ENCODE assay signal across 20 cellular contexts in the genomic region with DNA sequence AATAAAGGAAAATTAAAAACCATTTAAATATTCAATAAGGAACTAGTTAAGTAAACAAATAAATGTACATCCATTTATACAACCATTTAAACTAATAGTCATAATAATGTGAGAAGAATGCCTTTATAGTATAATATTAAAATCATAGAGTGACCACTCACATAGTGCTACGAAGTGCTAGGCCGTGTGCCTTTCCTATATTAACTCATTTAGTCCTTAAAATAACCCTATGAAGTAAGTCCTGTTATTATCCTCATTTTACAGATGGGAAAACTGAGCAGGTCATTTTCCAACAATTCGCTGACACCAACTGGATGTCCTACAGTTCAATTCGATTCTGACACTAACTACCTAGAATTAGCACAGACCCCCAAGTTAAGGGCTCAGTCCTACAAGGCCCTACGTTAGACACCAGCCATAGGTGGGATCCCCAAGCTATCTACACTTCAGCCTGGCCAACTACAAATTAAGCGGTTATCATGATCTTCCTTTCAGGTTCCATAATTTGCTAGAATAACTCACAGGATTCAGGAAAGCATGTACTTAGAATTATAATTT. TPM values are rescaled to one million over a fixed set of nuclear protein-coding genes. Genes with fewer than 3 reads are reported as not detected.
A peak's percentile ranks its signal among the peaks of the same experiment; 100 is the strongest.
DNase-seq lines count a peak whose midpoint lies in the region; ATAC-seq, FAIRE-seq and TF ChIP-seq lines count a peak whose summit lies in the region.
"Had no signal": no experiment of that assay in that cellular context is flagged by ENCODE, and none has a peak within 500 bp of the region (broad histone marks: within the 10 kb centered on the region; RNA-seq: fewer than 3 reads in every experiment).

No MANE protein-coding gene starts in this region.

- H3K27me3 ChIP-seq in RWPE2 (ENCODE audit: insufficient read depth, poor library complexity, severe bottlenecking) (no peaks in the 10 kb centered on the region), Karpas-422 (ENCODE audit: low read length) (no peaks in the 10 kb centered on the region)
- H3K27me3 ChIP-seq: dorsolateral prefrontal cortex, uterus had no signal

- no peak for TF ChIP-seq CTCF in A549 (IDR thresholded peaks at IDR 0.05)
- TF ChIP-seq CTCF in RWPE2 (IDR thresholded peaks at IDR 0.05; ENCODE audit: poor library complexity, severe bottlenecking) = no peak

- no peak for TF ChIP-seq POLR2A in A549 (IDR thresholded peaks at IDR 0.05; ENCODE audit: low read length)

- H3K27ac ChIP-seq in A549 (peak overlapping the region; percentile 48 to 75), RWPE2 (ENCODE audit: poor library complexity, severe bottlenecking) (peak overlapping the region; percentile 80), caudate nucleus (ENCODE audit: low read depth, low read length) (peak overlapping the region; percentile 36), Karpas-422 (ENCODE audit: low read length) (no peak overlapping the region)
- H3K27ac ChIP-seq: dorsolateral prefrontal cortex, skin epidermis, uterus had no signal

- H3K4me3 ChIP-seq in A549 (no peak overlapping the region), RWPE2 (ENCODE audit: severe bottlenecking) (no peak overlapping the region), Karpas-422 (ENCODE audit: low read length) (no peak overlapping the region)
- H3K4me3 ChIP-seq: dorsolateral prefrontal cortex, skin epidermis, uterus had no signal

- peaks cover 53% of the 10 kb centered on the region for H3K4me1 Mint-ChIP-seq in T-helper 1 cell treated with Interleukin-12 subunit alpha and Interleukin-12 subunit beta and Interleukin-4 antibody, amounts not matched to agents 30 μg/mL and 1 μg/mL, for 36 hours (ENCODE audit: low read depth)

- H3K4me1 ChIP-seq in A549 = peaks cover 24% of the 10 kb centered on the region
- peaks cover 28% of the 10 kb centered on the region for H3K4me1 ChIP-seq in RWPE2 (ENCODE audit: insufficient read depth, poor library complexity, severe bottlenecking)
- peaks cover 12% of the 10 kb centered on the region for H3K4me1 ChIP-seq in Karpas-422 (ENCODE audit: low read length)
- H3K4me1 ChIP-seq: uterus had no signal

- POLR2A ChIA-PET in A549 (lab: Yijun Ruan, JAX) = interaction anchor here (1.0 kb wide), 1 partner anchor 70 kb away, joined by 3 read pairs; no protein-coding TSS in a partner anchor

- H3K36me3 ChIP-seq in RWPE2 (ENCODE audit: low read depth) (peaks cover 9% of the 10 kb centered on the region), Karpas-422 (ENCODE audit: insufficient read depth, low read length) (no peaks in the 10 kb centered on the region)
- H3K36me3 ChIP-seq: uterus had no signal

- H3K4me2 ChIP-seq in A549 (peak overlapping the region; percentile 73), Karpas-422 (ENCODE audit: low read depth, low read length, poor library complexity, severe bottlenecking) (no peak overlapping the region)

- no peaks in the 10 kb centered on the region for H3K9me2 ChIP-seq in Karpas-422 (replicated peaks; ENCODE audit: insufficient read depth, low read length)

- no peak overlapping the region for H3K9ac ChIP-seq in Karpas-422 (ENCODE audit: low read length)

- H3K9me3 Mint-ChIP-seq in T-helper 1 cell treated with Interleukin-12 subunit alpha and Interleukin-12 subunit beta and Interleukin-4 antibody, amounts not matched to agents 30 μg/mL and 1 μg/mL, for 36 hours = no peaks in the 10 kb centered on the region
- H3K9me3 Mint-ChIP-seq: nephron had no signal

- H3K27me3 Mint-ChIP-seq in T-helper 1 cell treated with Interleukin-12 subunit alpha and Interleukin-12 subunit beta and Interleukin-4 antibody, amounts not matched to agents 30 μg/mL and 1 μg/mL, for 36 hours (ENCODE audit: low read depth) = peaks cover under 1% of the 10 kb centered on the region

- H3K36me3 Mint-ChIP-seq in T-helper 1 cell treated with Interleukin-12 subunit alpha and Interleukin-12 subunit beta and Interleukin-4 antibody, amounts not matched to agents 30 μg/mL and 1 μg/mL, for 36 hours (ENCODE audit: low read depth) = peaks cover 20% of the 10 kb centered on the region

- ATAC-seq in A549 = no peak
- no peak for ATAC-seq in RWPE2 (ENCODE audit: low read depth)
- ATAC-seq in HG02571 (IDR thresholded peaks at IDR 0.05; ENCODE audit: unreplicated experiment) = no peak

- H3K27ac Mint-ChIP-seq in T-helper 1 cell treated with Interleukin-12 subunit alpha and Interleukin-12 subunit beta and Interleukin-4 antibody, amounts not matched to agents 30 μg/mL and 1 μg/mL, for 36 hours = peak overlapping the region; percentile 82
- H3K27ac Mint-ChIP-seq: nephron had no signal

- WGBS in A549 (ENCODE audit: missing lambda C conversion rate) = 91% methylated on average over 6 of the region's 6 CpGs

- no peak for TF ChIP-seq RAD21 in A549 (conservative IDR thresholded peaks at IDR 0.05 in 1 of 2, IDR thresholded peaks at IDR 0.05 in 1 of 2)

- H3K9me3 ChIP-seq in A549 (no peaks in the 10 kb centered on the region), RWPE2 (ENCODE audit: severe bottlenecking) (no peaks in the 10 kb centered on the region), Karpas-422 (ENCODE audit: low read length) (no peaks in the 10 kb centered on the region)
- H3K9me3 ChIP-seq: uterus had no signal

- H2AFZ ChIP-seq in Karpas-422 (ENCODE audit: low read length) = no peak overlapping the region

- CTCF ChIA-PET in A549 (lab: Yijun Ruan, JAX) = interaction anchor here (0.7 to 3.6 kb wide), 6 partner anchors 15 to 220 kb away, joined by 4 to 11 read pairs (median 7); no protein-coding TSS in a partner anchor

- H4K20me1 ChIP-seq in Karpas-422 (ENCODE audit: insufficient read depth, low read depth, low read length) = no peaks in the 10 kb centered on the region

- H3K79me2 ChIP-seq in Karpas-422 (ENCODE audit: low read length) = no peaks in the 10 kb centered on the region

- DNase-seq in T-helper 1 cell = no peak
- DNase-seq in A549 (ENCODE audit: low read depth in 1 of 2, low spot score in 1 of 2) = no peak
- no peak for DNase-seq in RWPE2 (ENCODE audit: low spot score)
- DNase-seq in caudate nucleus (lab: John Stamatoyannopoulos, UW) = no peak
- no peak for DNase-seq in Karpas-422
- DNase-seq in stimulated activated naive CD4-positive, alpha-beta T cell treated with Interleukin-2 at 50 U/mL for 16 hours (lab: John Stamatoyannopoulos, UW) = no peak
- DNase-seq: activated CD4-positive, CD25-positive, alpha-beta regulatory T cell; C1 segment of cervical spinal cord; dorsolateral prefrontal cortex; NCI-H1417; NCI-H2107; NCI-H524 treated with DMSO at 0.1 percent for 48 hours; posterior cingulate gyrus; SIG-M5; uterus had no signal

- H3K4me3 Mint-ChIP-seq in T-helper 1 cell treated with Interleukin-12 subunit alpha and Interleukin-12 subunit beta and Interleukin-4 antibody, amounts not matched to agents 30 μg/mL and 1 μg/mL, for 36 hours = peak overlapping the region; percentile 62
- H3K4me3 Mint-ChIP-seq: nephron had no signal

- no peak for FAIRE-seq in A549 (lab: Jason Lieb, UNC)
- FAIRE-seq: H1 had no signal

- no peak for TF ChIP-seq EP300 in A549 (IDR thresholded peaks at IDR 0.05)

TF ChIP-seq in A549, 52 proteins besides CTCF, POLR2A, EP300 and RAD21:
- no peak for TF ChIP-seq KDM5A (IDR thresholded peaks at IDR 0.05)
- TF ChIP-seq HOXB5 (CRISPR knock-in tag; IDR thresholded peaks at IDR 0.05) = no peak
- TF ChIP-seq RCOR1 (IDR thresholded peaks at IDR 0.05; ENCODE audit: low read depth, low read length) = no peak

RNA-seq across cellular contexts. Expression of a gene that starts 4.1 kb away (rescaled TPM):
- polyA plus RNA-seq in A549 (2011; rRNA removed) (4.9 and 6.5 TPM in 2 replicates), A549 (2017; fragmentation: RNase III; extraction: RNeasy Plus Mini Kit Qiagen cat#74134 plus additional on column Dnase treatment) (4.7 to 7.2 TPM (median 5.7 TPM) in 3 replicates)
- 3.0 and 3.9 TPM in 2 replicates for polyA plus RNA-seq in A549 (2012; cell fraction: cytosol; rRNA removed)
- polyA plus RNA-seq in A549 (2012; cell fraction: nucleus; rRNA removed) = 8.0 and 8.9 TPM in 2 replicates
- polyA minus RNA-seq in A549 (2011; rRNA and poly(A)+ RNA removed) = 4.6 and 5.1 TPM in 2 replicates
- 0.15 and 0.22 TPM in 2 replicates for total RNA-seq in Karpas-422 (2014; rRNA removed; shearing (Covaris generic); ENCODE audit: low replicate concordance)
